12 cellular contexts compared by ENCODE assay signal in genomic region chr2:224078656-224079055, GRCh38. TPM values are rescaled to one million over a fixed set of nuclear protein-coding genes. Genes with fewer than 3 reads are reported as not detected.
DNase-seq lines count a peak whose midpoint lies in the region; ATAC-seq and TF ChIP-seq lines count a peak whose summit lies in the region.
"Had no signal": no experiment of that assay in that cellular context is flagged by ENCODE, and none has a peak within 500 bp of the region (broad histone marks: within the 10 kb centered on the region; RNA-seq: fewer than 3 reads in every experiment).

No MANE protein-coding gene starts in this region.

- H3K9me3 ChIP-seq in IMR-90 (ENCODE audit: control insufficient read depth, insufficient read depth, low read length) = no peaks in the 10 kb centered on the region
- H3K9me3 ChIP-seq: BLaER1 treated with 17β-estradiol and CSF1 and Interleukin-3, amounts not matched to agents 10 nM and 100 nM had no signal

- no peaks in the 10 kb centered on the region for H4K20me1 ChIP-seq in IMR-90 (ENCODE audit: insufficient read depth, low read length)
- H4K20me1 ChIP-seq: BLaER1 treated with 17β-estradiol and CSF1 and Interleukin-3, amounts not matched to agents 10 nM and 100 nM had no signal

- H2AFZ ChIP-seq in IMR-90 (replicated peaks; ENCODE audit: low read length, poor library complexity) = no peak overlapping the region

- no peak for TF ChIP-seq POLR2A in IMR-90 (IDR thresholded peaks at IDR 0.05; ENCODE audit: low read depth, low read length)

- POLR2A ChIA-PET in IMR-90 (lab: Charles Lee; ENCODE audit: unreplicated experiment) = no interaction called here

- no peak overlapping the region for H2BK15ac ChIP-seq in IMR-90 (ENCODE audit: low read depth, low read length)

- 80% methylated on average over 1 of the region's 8 CpGs; no CpG with 5 or more reads in 1 of the 2 experiments for WGBS in IMR-90 (ENCODE audit: extremely low coverage in 2 of 2, insufficient read length in 1 of 2), 2 experiments

- H3K9ac ChIP-seq in IMR-90 (ENCODE audit: low read depth, low read length) = no peak overlapping the region
- H3K9ac ChIP-seq: BLaER1 treated with 17β-estradiol and CSF1 and Interleukin-3, amounts not matched to agents 10 nM and 100 nM had no signal

- no peak overlapping the region for H3K14ac ChIP-seq in IMR-90 (replicated peaks; ENCODE audit: low read depth, low read length)

- H3K36me3 ChIP-seq in IMR-90 (ENCODE audit: control insufficient read depth, insufficient read depth, low read length) = no peaks in the 10 kb centered on the region
- H3K36me3 ChIP-seq: BLaER1 treated with 17β-estradiol and CSF1 and Interleukin-3, amounts not matched to agents 10 nM and 100 nM had no signal

- no peak overlapping the region for H4K8ac ChIP-seq in IMR-90 (ENCODE audit: low read depth in 2 of 2, low read length in 2 of 2)

- H3K79me1 ChIP-seq in IMR-90 (ENCODE audit: low read depth in 1 of 2, low read length in 2 of 2) = no peaks in the 10 kb centered on the region

- dilution Hi-C loops in IMR-90 (cut with HindIII; ENCODE audit: low sequenced_read_pairs, unreplicated experiment) = no loop called here

- BruUV-seq in IMR-90 (replicated peaks; lab: Mats Ljungman, UMichigan) = no TSS peak

- no peak overlapping the region for H3K4ac ChIP-seq in IMR-90 (ENCODE audit: low read depth, low read length)

- H3K4me2 ChIP-seq in IMR-90 (ENCODE audit: low read depth, low read length) = no peak overlapping the region
- H3K4me2 ChIP-seq: BLaER1 treated with 17β-estradiol and CSF1 and Interleukin-3, amounts not matched to agents 10 nM and 100 nM had no signal

- no peak for TF ChIP-seq RAD21 in IMR-90 (IDR thresholded peaks at IDR 0.05; ENCODE audit: low read length)

- no peak overlapping the region for H4K5ac ChIP-seq in IMR-90 (ENCODE audit: low read depth, low read length)

- H2BK20ac ChIP-seq in IMR-90 (ENCODE audit: low read depth, low read length) = no peak overlapping the region

- H2BK5ac ChIP-seq in IMR-90 (ENCODE audit: low read depth, low read length, poor library complexity, severe bottlenecking) = no peak overlapping the region

- no peak overlapping the region for H3K56ac ChIP-seq in IMR-90 (ENCODE audit: extremely low read depth, insufficient read depth, low read length)

- no peak overlapping the region for H2BK120ac ChIP-seq in IMR-90 (ENCODE audit: low read depth, low read length)

- H4K91ac ChIP-seq in IMR-90 (ENCODE audit: insufficient read depth, low read depth, low read length) = no peak overlapping the region

- no peaks in the 10 kb centered on the region for H3K9me1 ChIP-seq in IMR-90 (ENCODE audit: insufficient read depth, low read length)

- ATAC-seq in IMR-90 (ENCODE audit: low read depth) (no peak), GM21390 (IDR thresholded peaks at IDR 0.05; ENCODE audit: unreplicated experiment) (no peak), HG02840 (IDR thresholded peaks at IDR 0.05; ENCODE audit: low FRiP score, unreplicated experiment) (no peak)
- ATAC-seq: CD8-positive, alpha-beta T cell had no signal

- DNase-seq in ACHN (peak; percentile 32), IMR-90 (no peak), kidney glomerular epithelial cell (lab: John Stamatoyannopoulos, UW) (peak; percentile 56), renal cortical epithelial cell (ENCODE audit: low read depth) (peak; percentile 70), cardiac septum (ENCODE audit: low spot score) (no peak)
- DNase-seq: 8988T; CD8-positive, alpha-beta T cell; H9; KBM-7 had no signal

- intact Hi-C loops in IMR-90 (cut with micrococcal nuclease) = no loop called here
- intact Hi-C loops in cardiac septum (cut with DNase I) = no loop called here

- no peak overlapping the region for H3K27ac ChIP-seq in IMR-90 (ENCODE audit: insufficient read depth, low read length)
- H3K27ac ChIP-seq: BLaER1 treated with 17β-estradiol and CSF1 and Interleukin-3, amounts not matched to agents 10 nM and 100 nM had no signal

- no peak overlapping the region for H3K23ac ChIP-seq in IMR-90 (ENCODE audit: low read depth, low read length)

- no peak overlapping the region for H3K18ac ChIP-seq in IMR-90 (ENCODE audit: low read depth, low read length)

- H3K4me3 ChIP-seq in IMR-90 (ENCODE audit: insufficient read depth, low read depth, low read length) = no peak overlapping the region
- H3K4me3 ChIP-seq: BLaER1 treated with 17β-estradiol and CSF1 and Interleukin-3, amounts not matched to agents 10 nM and 100 nM had no signal

- no peak for TF ChIP-seq CTCF in IMR-90 (conservative IDR thresholded peaks at IDR 0.05; ENCODE audit: low read depth, low read length)

- no peak overlapping the region for H2AK5ac ChIP-seq in IMR-90 (ENCODE audit: low read depth, low read length)

- no peaks in the 10 kb centered on the region for H3K4me1 ChIP-seq in IMR-90 (ENCODE audit: control insufficient read depth, insufficient read depth, low read length)
- H3K4me1 ChIP-seq: BLaER1 treated with 17β-estradiol and CSF1 and Interleukin-3, amounts not matched to agents 10 nM and 100 nM had no signal

- in situ Hi-C loops in ACHN (cut with HindIII; ENCODE audit: low pct_ligation_motif_present, low pct_unique_long_range_greater_than_20kb, low sequenced_read_pairs) = no loop called here
- in situ Hi-C loops in IMR-90 (cut with MboI; ENCODE audit: low sequenced_read_pairs) = no loop called here

- no peaks in the 10 kb centered on the region; the same call in none of the 2 replicates for H3K27me3 ChIP-seq in IMR-90 (ENCODE audit: control insufficient read depth, insufficient read depth, low read length)
- H3K27me3 ChIP-seq: BLaER1 treated with 17β-estradiol and CSF1 and Interleukin-3, amounts not matched to agents 10 nM and 100 nM had no signal

- H2AK9ac ChIP-seq in IMR-90 (replicated peaks; ENCODE audit: low read depth, low read length, poor library complexity) = peak overlapping the region; percentile 53

- CTCF ChIA-PET in IMR-90 (lab: Yijun Ruan, JAX) = no interaction called here

TF ChIP-seq in IMR-90, 13 proteins besides CTCF, POLR2A, EP300 and RAD21:
- no peak for TF ChIP-seq RCOR1 (IDR thresholded peaks at IDR 0.05; ENCODE audit: insufficient replicate concordance, low read length)
- no peak for TF ChIP-seq MAZ (IDR thresholded peaks at IDR 0.05; ENCODE audit: borderline replicate concordance, low read depth, low read length)
- no peak for TF ChIP-seq ELK1 (IDR thresholded peaks at IDR 0.05; ENCODE audit: borderline replicate concordance, low read depth, low read length)
- TF ChIP-seq MXI1 (IDR thresholded peaks at IDR 0.05; ENCODE audit: borderline replicate concordance, low read depth, low read length) = no peak
- no peak for TF ChIP-seq MAFK (IDR thresholded peaks at IDR 0.05; ENCODE audit: low read depth, low read length)
- no peak for TF ChIP-seq BHLHE40 (IDR thresholded peaks at IDR 0.05; ENCODE audit: low read depth, low read length)
- no peak for TF ChIP-seq SMC3 (IDR thresholded peaks at IDR 0.05; ENCODE audit: low read depth, low read length)
- TF ChIP-seq USF2 (IDR thresholded peaks at IDR 0.05; ENCODE audit: low read depth, low read length) = no peak
- no peak for TF ChIP-seq CHD1 (IDR thresholded peaks at IDR 0.05; ENCODE audit: low read depth, low read length)
- TF ChIP-seq FOS (IDR thresholded peaks at IDR 0.05; ENCODE audit: low read depth, low read length) = no peak
- TF ChIP-seq RFX5 (IDR thresholded peaks at IDR 0.05; ENCODE audit: low read depth, low read length) = no peak
- no peak for TF ChIP-seq NFE2L2 (IDR thresholded peaks at IDR 0.05; ENCODE audit: low read depth, low read length)
- no peak for TF ChIP-seq CEBPB (IDR thresholded peaks at IDR 0.05; ENCODE audit: low read depth, low read length)

RNA-seq across cellular contexts. Expression of gene SERPINE2, which starts 39.6 kb away (rescaled TPM):
- total RNA-seq in IMR-90 (2012; rRNA removed) = 21.1 and 24.0 TPM in 2 replicates
- 62.7 and 109 TPM in 2 replicates for polyA plus RNA-seq in IMR-90 (2012; rRNA removed)
- polyA plus RNA-seq in IMR-90 (2012; cell fraction: cytosol; rRNA removed) = 29.0 and 40.8 TPM in 2 replicates
- polyA plus RNA-seq in IMR-90 (2012; cell fraction: nucleus; rRNA removed; ENCODE audit: low replicate concordance) = 31.5 and 36.1 TPM in 2 replicates
- total RNA-seq in renal cortical epithelial cell = 107 and 207 TPM in 2 replicates
- 91.5 TPM for total RNA-seq in cardiac septum

Comparison
In these comparisons a context has a peak if more than half of its experiments do, and no peak if none do; other contexts are left out.
1. DNase-seq: peak in ACHN (single experiment), kidney glomerular epithelial cell (single experiment) and renal cortical epithelial cell (single experiment); none in IMR-90 (single experiment) and cardiac septum (single experiment).